9 cellular contexts compared by ENCODE assay signal in the genomic region with DNA sequence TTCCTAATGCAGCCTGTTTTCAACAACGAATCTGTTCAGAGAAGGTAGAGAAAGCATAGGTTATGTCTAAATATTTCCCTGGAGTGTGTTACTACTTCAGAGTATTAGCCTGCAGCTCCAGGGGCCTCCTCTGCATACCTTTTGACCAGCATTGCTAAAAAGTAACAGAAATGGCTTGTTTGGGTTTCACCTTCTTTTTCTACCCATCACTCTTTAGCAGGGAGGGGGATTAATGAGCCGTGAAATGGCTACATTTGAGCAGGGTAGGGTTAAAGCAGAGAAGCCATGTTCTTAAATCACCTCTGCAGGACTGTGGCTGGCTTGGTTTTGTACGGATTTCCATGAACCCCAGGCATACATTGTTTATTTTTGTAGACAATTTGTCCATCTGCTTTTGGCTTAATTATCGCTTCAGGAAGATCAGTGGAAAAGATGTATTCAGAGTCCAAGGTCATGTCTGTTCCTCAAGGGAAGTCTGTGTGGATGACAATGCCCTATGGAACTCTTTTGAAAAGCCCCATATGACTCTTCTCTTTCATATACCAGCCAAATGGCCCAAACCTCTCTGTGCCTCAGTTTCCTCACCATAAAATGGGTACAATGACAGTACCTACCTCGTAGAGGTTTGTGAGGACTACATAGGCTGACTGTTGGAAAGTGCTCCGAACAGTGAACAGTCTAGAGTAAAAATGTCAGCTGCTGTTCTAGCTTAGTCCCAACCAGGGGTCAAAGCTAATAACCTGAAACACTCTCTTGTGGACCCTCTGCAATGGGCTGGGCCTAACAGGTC.
DNase-seq lines count a peak whose midpoint lies in the region; ATAC-seq and TF ChIP-seq lines count a peak whose summit lies in the region.
"Had no signal": no experiment of that assay in that cellular context is flagged by ENCODE, and none has a peak within 500 bp of the region (broad histone marks: within the 10 kb centered on the region; RNA-seq: fewer than 3 reads in every experiment).

No MANE protein-coding gene starts in this region.

- H3K27me3 Mint-ChIP-seq in nephron (ENCODE audit: low read depth), result peaks cover 3% of the 10 kb centered on the region
- H3K27me3 Mint-ChIP-seq in immature natural killer cell (ENCODE audit: low read depth in 3 of 3), result peaks cover 3 to 16% (median 7%) of the 10 kb centered on the region in 3 donors

- H3K27me3 ChIP-seq in BE2C (peaks cover 5% of the 10 kb centered on the region; the same call in 1 of the 2 replicates), body of pancreas (no peaks in the 10 kb centered on the region)

- no peaks in the 10 kb centered on the region for H3K9me3 Mint-ChIP-seq in nephron
- H3K9me3 Mint-ChIP-seq in immature natural killer cell, result no peaks in the 10 kb centered on the region

- no peak for DNase-seq in BE2C
- DNase-seq in body of pancreas, result no peak
- no peak for DNase-seq in central memory CD4-positive, alpha-beta T cell
- no peak for DNase-seq in immature natural killer cell
- no peak for DNase-seq in SW 1271 (lab: John Stamatoyannopoulos, UW)

- H3K4me3 Mint-ChIP-seq in nephron, result peak overlapping the region in 1 of 3 experiments; percentile 50
- no peak overlapping the region for H3K4me3 Mint-ChIP-seq in immature natural killer cell
- H3K4me3 Mint-ChIP-seq: CD4-positive, CD25-positive, alpha-beta regulatory T cell had no signal

- H3K27ac ChIP-seq in body of pancreas, result peak overlapping the region; percentile 42 to 75 (median 66)

- H3K4me3 ChIP-seq in BE2C (ENCODE audit: low read depth, low read length) (peak overlapping the region; percentile 8; the same call in 1 of the 2 replicates), body of pancreas (no peak overlapping the region)

- no peak for TF ChIP-seq POLR2A in body of pancreas (IDR thresholded peaks at IDR 0.05)

- H3K36me3 ChIP-seq in BE2C (no peaks in the 10 kb centered on the region), body of pancreas (replicated peaks in 1 of 2; ENCODE audit: insufficient read depth in 1 of 2, low read depth in 2 of 2) (no peaks in the 10 kb centered on the region)

- H3K4me1 ChIP-seq in BE2C (peaks cover 4% of the 10 kb centered on the region), body of pancreas (peaks cover 20% of the 10 kb centered on the region)

- 54 to 60% methylated on average over 6 of the region's 6 CpGs for WGBS in body of pancreas, 2 donors

- H3K36me3 Mint-ChIP-seq in nephron (ENCODE audit: low read depth), result peaks cover 37% of the 10 kb centered on the region
- H3K36me3 Mint-ChIP-seq in immature natural killer cell, result no peaks in the 10 kb centered on the region
- H3K36me3 Mint-ChIP-seq: CD4-positive, CD25-positive, alpha-beta regulatory T cell had no signal

- ATAC-seq in HG02571 (IDR thresholded peaks at IDR 0.05; ENCODE audit: unreplicated experiment), result peak; percentile 2
- no peak for ATAC-seq in body of pancreas
- ATAC-seq in GM21619 (IDR thresholded peaks at IDR 0.05; ENCODE audit: unreplicated experiment), result no peak

- H3K4me1 Mint-ChIP-seq in nephron (peaks cover 68% of the 10 kb centered on the region), immature natural killer cell (no peaks in the 10 kb centered on the region)

- H3K9me3 ChIP-seq in BE2C, result no peaks in the 10 kb centered on the region; the same call in 1 of the 2 replicates
- H3K9me3 ChIP-seq in body of pancreas, result no peaks in the 10 kb centered on the region

- H3K27ac Mint-ChIP-seq in nephron (peak overlapping the region; percentile 90 to 99 (median 96)), immature natural killer cell (no peak overlapping the region)
- H3K27ac Mint-ChIP-seq: CD4-positive, CD25-positive, alpha-beta regulatory T cell had no signal

- intact Hi-C loops in body of pancreas (cut with DNase I), result no loop called here

- TF ChIP-seq CTCF in BE2C (IDR thresholded peaks at IDR 0.05; ENCODE audit: low read depth, low read length), result no peak
- no peak for TF ChIP-seq CTCF in body of pancreas (IDR thresholded peaks at IDR 0.05)
- TF ChIP-seq CTCF in nephron (IDR thresholded peaks at IDR 0.05; ENCODE audit: unreplicated experiment in 3 of 3), result no peak

Comparison
In these comparisons a context has a peak if more than half of its experiments do, and no peak if none do; other contexts are left out.
1. H3K27ac Mint-ChIP-seq: peak in nephron (3 of 3); none in immature natural killer cell (0 of 6).